ENCODE assay signal across 1 cellular context in the genomic region with DNA sequence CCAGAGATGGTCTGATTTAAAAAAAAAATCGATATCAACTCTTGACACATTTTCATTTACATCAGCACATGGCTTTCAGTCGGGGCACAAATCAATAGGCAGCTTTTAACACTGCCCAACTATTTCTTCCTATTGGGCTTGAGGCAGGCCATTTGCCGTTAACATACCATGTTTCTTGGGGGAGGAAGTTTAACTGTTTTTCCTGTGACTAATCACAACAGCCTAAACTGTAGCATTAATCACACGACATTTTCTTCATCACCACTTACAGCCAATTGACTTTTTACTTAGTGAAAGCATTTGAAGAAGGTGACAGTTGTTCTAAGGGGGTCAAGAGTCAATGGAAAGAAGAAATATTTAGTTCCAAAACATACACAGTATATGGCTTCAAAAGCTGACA.
TF ChIP-seq lines count a peak whose summit lies in the region.

No MANE protein-coding gene starts in this region.

TF ChIP-seq in SK-N-SH treated with all-trans-retinoic acid at 6 μM for 48 hours, 23 proteins besides CTCF, POLR2A, EP300 and RAD21 (continued from another document):
- TF ChIP-seq POU6F1 (CRISPR knock-in tag; IDR thresholded peaks at IDR 0.05; ENCODE audit: borderline replicate concordance, low read depth) (no peak), TOX (CRISPR knock-in tag; IDR thresholded peaks at IDR 0.05; ENCODE audit: borderline replicate concordance) (no peak), TSHZ2 (CRISPR knock-in tag; IDR thresholded peaks at IDR 0.05) (no peak), ZNF70 (CRISPR knock-in tag; IDR thresholded peaks at IDR 0.05) (no peak), ZC3H10 (CRISPR knock-in tag; IDR thresholded peaks at IDR 0.05) (no peak), ARNTL (CRISPR knock-in tag; IDR thresholded peaks at IDR 0.05; ENCODE audit: borderline replicate concordance, low read depth) (no peak), OSR1 (CRISPR knock-in tag; IDR thresholded peaks at IDR 0.05) (no peak), CSDC2 (CRISPR knock-in tag; IDR thresholded peaks at IDR 0.05) (no peak), ZFP3 (CRISPR knock-in tag; IDR thresholded peaks at IDR 0.05) (no peak), ISL1 (CRISPR knock-in tag; IDR thresholded peaks at IDR 0.05) (no peak), ZNF8 (CRISPR knock-in tag; IDR thresholded peaks at IDR 0.05) (no peak), ZFP30 (CRISPR knock-in tag; IDR thresholded peaks at IDR 0.05) (no peak), BACH2 (CRISPR knock-in tag; IDR thresholded peaks at IDR 0.05; ENCODE audit: borderline replicate concordance) (no peak), ZNF565 (CRISPR knock-in tag; conservative IDR thresholded peaks at IDR 0.05; ENCODE audit: low read depth) (no peak)
